1 cellular context compared by ENCODE assay signal in the genomic region with DNA sequence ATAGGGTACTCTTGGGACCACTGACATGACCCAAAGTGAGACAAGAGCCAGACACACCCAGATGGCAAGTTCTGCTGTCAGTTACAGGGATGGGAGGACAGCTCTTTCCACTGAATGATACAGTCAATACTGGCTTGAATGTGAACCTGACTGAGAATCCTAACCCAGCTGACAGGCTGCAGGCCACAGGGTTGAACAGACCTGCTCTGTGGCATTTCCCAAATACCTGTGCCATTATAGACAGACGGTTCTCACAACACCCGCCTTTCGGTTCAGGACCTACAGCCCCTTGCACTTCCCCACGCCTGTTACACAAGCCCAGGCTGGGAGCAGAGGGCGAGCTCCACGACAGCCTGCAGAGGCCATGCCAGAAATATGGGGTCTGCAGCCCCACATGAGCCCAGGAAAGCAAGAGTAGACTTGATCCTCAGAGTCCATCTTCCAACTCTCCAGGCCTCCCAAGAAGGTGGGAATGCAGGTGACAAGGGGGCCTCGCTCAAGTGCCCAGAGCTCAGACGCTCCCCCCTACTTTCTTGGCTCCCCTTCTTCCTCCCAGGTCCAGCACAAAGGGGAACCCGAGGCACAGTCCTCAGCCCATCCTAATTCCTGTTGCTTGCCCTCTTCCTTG.
TF ChIP-seq lines count a peak whose summit lies in the region.

No MANE protein-coding gene starts in this region.

TF ChIP-seq in GM12878, 131 proteins besides CTCF, POLR2A, EP300 and RAD21 (continued from another document):
- TF ChIP-seq, protein P1, sequence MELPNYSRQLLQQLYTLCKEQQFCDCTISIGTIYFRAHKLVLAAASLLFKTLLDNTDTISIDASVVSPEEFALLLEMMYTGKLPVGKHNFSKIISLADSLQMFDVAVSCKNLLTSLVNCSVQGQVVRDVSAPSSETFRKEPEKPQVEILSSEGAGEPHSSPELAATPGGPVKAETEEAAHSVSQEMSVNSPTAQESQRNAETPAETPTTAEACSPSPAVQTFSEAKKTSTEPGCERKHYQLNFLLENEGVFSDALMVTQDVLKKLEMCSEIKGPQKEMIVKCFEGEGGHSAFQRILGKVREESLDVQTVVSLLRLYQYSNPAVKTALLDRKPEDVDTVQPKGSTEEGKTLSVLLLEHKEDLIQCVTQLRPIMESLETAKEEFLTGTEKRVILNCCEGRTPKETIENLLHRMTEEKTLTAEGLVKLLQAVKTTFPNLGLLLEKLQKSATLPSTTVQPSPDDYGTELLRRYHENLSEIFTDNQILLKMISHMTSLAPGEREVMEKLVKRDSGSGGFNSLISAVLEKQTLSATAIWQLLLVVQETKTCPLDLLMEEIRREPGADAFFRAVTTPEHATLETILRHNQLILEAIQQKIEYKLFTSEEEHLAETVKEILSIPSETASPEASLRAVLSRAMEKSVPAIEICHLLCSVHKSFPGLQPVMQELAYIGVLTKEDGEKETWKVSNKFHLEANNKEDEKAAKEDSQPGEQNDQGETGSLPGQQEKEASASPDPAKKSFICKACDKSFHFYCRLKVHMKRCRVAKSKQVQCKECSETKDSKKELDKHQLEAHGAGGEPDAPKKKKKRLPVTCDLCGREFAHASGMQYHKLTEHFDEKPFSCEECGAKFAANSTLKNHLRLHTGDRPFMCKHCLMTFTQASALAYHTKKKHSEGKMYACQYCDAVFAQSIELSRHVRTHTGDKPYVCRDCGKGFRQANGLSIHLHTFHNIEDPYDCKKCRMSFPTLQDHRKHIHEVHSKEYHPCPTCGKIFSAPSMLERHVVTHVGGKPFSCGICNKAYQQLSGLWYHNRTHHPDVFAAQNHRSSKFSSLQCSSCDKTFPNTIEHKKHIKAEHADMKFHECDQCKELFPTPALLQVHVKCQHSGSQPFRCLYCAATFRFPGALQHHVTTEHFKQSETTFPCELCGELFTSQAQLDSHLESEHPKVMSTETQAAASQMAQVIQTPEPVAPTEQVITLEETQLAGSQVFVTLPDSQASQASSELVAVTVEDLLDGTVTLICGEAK (IDR thresholded peaks at IDR 0.05; ENCODE audit: borderline replicate concordance) = no peak
- TF ChIP-seq GABPA (IDR thresholded peaks at IDR 0.05; ENCODE audit: low read depth) (no peak), FOS (IDR thresholded peaks at IDR 0.05; ENCODE audit: borderline replicate concordance, extremely low read depth, insufficient read length) (no peak), ZBED1 (IDR thresholded peaks at IDR 0.05; ENCODE audit: borderline replicate concordance) (no peak), GATAD2B (conservative IDR thresholded peaks at IDR 0.05; ENCODE audit: low read depth) (no peak), NFXL1 (IDR thresholded peaks at IDR 0.05; ENCODE audit: borderline replicate concordance) (no peak), IKZF2 (IDR thresholded peaks at IDR 0.05) (no peak), BHLHE40 (IDR thresholded peaks at IDR 0.05; ENCODE audit: borderline replicate concordance in 1 of 2, low read depth in 2 of 2, low read length in 1 of 2) (no peak), TCF3 (IDR thresholded peaks at IDR 0.05; ENCODE audit: borderline replicate concordance, insufficient read depth, low read depth, low read length) (no peak), ZNF384 (IDR thresholded peaks at IDR 0.05; ENCODE audit: borderline replicate concordance, low read depth, low read length) (no peak)
TF ChIP-seq in GM12878: peak in this region for 0.
